1 cellular context compared by ENCODE assay signal in the genomic region with DNA sequence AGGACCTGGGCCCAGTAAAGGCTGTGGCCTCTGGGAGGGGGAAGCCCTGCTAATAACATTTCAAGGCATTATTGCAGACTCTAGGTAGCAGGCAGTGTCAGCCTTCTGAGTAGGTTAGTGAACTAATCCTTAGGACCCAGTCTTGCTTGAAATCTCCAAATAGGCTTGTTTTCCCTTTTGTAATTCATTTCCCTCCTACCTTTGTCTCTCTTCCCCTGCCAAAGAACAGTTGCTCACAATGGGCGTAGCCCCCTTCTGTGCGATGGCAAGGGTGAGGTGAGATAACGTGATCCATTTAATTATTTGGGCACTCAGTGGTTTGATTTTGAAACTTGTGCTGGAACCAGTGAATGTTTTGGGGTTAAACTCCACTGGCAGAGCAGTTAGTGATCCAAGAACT.
TF ChIP-seq lines count a peak whose summit lies in the region.

No MANE protein-coding gene starts in this region.

TF ChIP-seq in WTC11, 78 proteins besides CTCF, POLR2A, EP300 and RAD21 (continued from another document):
- TF ChIP-seq, protein P1, sequence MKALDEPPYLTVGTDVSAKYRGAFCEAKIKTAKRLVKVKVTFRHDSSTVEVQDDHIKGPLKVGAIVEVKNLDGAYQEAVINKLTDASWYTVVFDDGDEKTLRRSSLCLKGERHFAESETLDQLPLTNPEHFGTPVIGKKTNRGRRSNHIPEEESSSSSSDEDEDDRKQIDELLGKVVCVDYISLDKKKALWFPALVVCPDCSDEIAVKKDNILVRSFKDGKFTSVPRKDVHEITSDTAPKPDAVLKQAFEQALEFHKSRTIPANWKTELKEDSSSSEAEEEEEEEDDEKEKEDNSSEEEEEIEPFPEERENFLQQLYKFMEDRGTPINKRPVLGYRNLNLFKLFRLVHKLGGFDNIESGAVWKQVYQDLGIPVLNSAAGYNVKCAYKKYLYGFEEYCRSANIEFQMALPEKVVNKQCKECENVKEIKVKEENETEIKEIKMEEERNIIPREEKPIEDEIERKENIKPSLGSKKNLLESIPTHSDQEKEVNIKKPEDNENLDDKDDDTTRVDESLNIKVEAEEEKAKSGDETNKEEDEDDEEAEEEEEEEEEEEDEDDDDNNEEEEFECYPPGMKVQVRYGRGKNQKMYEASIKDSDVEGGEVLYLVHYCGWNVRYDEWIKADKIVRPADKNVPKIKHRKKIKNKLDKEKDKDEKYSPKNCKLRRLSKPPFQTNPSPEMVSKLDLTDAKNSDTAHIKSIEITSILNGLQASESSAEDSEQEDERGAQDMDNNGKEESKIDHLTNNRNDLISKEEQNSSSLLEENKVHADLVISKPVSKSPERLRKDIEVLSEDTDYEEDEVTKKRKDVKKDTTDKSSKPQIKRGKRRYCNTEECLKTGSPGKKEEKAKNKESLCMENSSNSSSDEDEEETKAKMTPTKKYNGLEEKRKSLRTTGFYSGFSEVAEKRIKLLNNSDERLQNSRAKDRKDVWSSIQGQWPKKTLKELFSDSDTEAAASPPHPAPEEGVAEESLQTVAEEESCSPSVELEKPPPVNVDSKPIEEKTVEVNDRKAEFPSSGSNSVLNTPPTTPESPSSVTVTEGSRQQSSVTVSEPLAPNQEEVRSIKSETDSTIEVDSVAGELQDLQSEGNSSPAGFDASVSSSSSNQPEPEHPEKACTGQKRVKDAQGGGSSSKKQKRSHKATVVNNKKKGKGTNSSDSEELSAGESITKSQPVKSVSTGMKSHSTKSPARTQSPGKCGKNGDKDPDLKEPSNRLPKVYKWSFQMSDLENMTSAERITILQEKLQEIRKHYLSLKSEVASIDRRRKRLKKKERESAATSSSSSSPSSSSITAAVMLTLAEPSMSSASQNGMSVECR (CRISPR knock-in tag; IDR thresholded peaks at IDR 0.05; ENCODE audit: borderline replicate concordance) = no peak
- TF ChIP-seq, protein P2, sequence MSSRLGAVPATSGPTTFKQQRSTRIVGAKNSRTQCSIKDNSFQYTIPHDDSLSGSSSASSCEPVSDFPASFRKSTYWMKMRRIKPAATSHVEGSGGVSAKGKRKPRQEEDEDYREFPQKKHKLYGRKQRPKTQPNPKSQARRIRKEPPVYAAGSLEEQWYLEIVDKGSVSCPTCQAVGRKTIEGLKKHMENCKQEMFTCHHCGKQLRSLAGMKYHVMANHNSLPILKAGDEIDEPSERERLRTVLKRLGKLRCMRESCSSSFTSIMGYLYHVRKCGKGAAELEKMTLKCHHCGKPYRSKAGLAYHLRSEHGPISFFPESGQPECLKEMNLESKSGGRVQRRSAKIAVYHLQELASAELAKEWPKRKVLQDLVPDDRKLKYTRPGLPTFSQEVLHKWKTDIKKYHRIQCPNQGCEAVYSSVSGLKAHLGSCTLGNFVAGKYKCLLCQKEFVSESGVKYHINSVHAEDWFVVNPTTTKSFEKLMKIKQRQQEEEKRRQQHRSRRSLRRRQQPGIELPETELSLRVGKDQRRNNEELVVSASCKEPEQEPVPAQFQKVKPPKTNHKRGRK (CRISPR knock-in tag; IDR thresholded peaks at IDR 0.05; ENCODE audit: borderline replicate concordance) = no peak
TF ChIP-seq in WTC11: peak in this region for 0.
